35 cellular contexts compared by ENCODE assay signal in genomic region chr19:56398809-56399208, GRCh38.
"Had no signal": no experiment of that assay in that cellular context is flagged by ENCODE, and none has a peak within 500 bp of the region (broad histone marks: within the 10 kb centered on the region; RNA-seq: fewer than 3 reads in every experiment).

No MANE protein-coding gene starts in this region.

- H3K4me1 Mint-ChIP-seq: activated T-helper 17 cell treated with anti-CD3 and anti-CD28 coated beads, Interleukin-2, amount 50 U/mL, for 72 hours had no signal

- H3K4me1 ChIP-seq: breast epithelium had no signal

- H3K4me3 Mint-ChIP-seq: activated B cell treated with CpG ODN at 0.5 μM for 24 hours; activated CD4-positive, alpha-beta memory T cell treated with anti-CD3 and anti-CD28 coated beads for 36 hours; activated CD4-positive, alpha-beta T cell treated with anti-CD3 and anti-CD28 coated beads, Interleukin-2, amount 10 ng/mL, durations not matched to agents 24 days and 14 days; activated CD8-positive, alpha-beta T cell treated with anti-CD3 and anti-CD28 coated beads for 36 hours; activated naive CD4-positive, alpha-beta T cell treated with anti-CD3 and anti-CD28 coated beads for 36 hours; activated naive CD8-positive, alpha-beta T cell treated with anti-CD3 and anti-CD28 coated beads for 36 hours; activated T-cell treated with anti-CD3 and anti-CD28 coated beads, Interleukin-2, amount 50 U/mL, for 4 hours; activated T-cell treated with anti-CD3 and anti-CD28 coated beads, Interleukin-2, amount 50 U/mL, for 72 hours; activated T-helper 1 cell treated with anti-CD3 and anti-CD28 coated beads, Interleukin-12 subunit alpha, Interleukin-12 subunit beta, Interleukin-2, Interleukin-4 antibody, amounts not matched to agents 30 ng/mL and 10 ng/mL and 1 ng/mL, durations not matched to agents 14 hours and 24 hours and 36 hours; activated T-helper 17 cell treated with anti-CD3 and anti-CD28 coated beads, Interleukin-2, amount 50 U/mL, for 72 hours; T-helper 1 cell treated with Interleukin-12 subunit alpha and Interleukin-12 subunit beta and Interleukin-4 antibody, amounts not matched to agents 30 μg/mL and 1 μg/mL, for 36 hours; T-helper 2 cell treated with Interferon-gamma antibody and Interleukin-4, amounts not matched to agents 5 μg/mL and 100 μg/mL, for 36 hours had no signal

- H3K27me3 Mint-ChIP-seq: activated B cell treated with CpG ODN at 0.5 μM for 24 hours; activated CD4-positive, alpha-beta memory T cell treated with anti-CD3 and anti-CD28 coated beads for 36 hours; activated CD4-positive, alpha-beta T cell treated with anti-CD3 and anti-CD28 coated beads, Interleukin-2, amount 10 ng/mL, durations not matched to agents 24 days and 14 days; activated CD8-positive, alpha-beta T cell treated with anti-CD3 and anti-CD28 coated beads for 36 hours; activated naive CD8-positive, alpha-beta T cell treated with anti-CD3 and anti-CD28 coated beads for 36 hours; activated T-helper 17 cell treated with anti-CD3 and anti-CD28 coated beads, Interleukin-2, amount 50 U/mL, for 72 hours had no signal

- H3K4me3 ChIP-seq: adrenal gland, body of pancreas, breast epithelium had no signal

- H3K27ac ChIP-seq: adrenal gland, body of pancreas, brain microvascular endothelial cell, breast epithelium, VCaP had no signal

- H3K27me3 ChIP-seq: adrenal gland, body of pancreas, brain microvascular endothelial cell, breast epithelium had no signal

- H3K27ac Mint-ChIP-seq: activated B cell treated with CpG ODN at 0.5 μM for 24 hours; activated CD4-positive, alpha-beta memory T cell treated with anti-CD3 and anti-CD28 coated beads for 36 hours; activated CD4-positive, alpha-beta T cell treated with anti-CD3 and anti-CD28 coated beads, Interleukin-2, amount 10 ng/mL, durations not matched to agents 24 days and 14 days; activated CD8-positive, alpha-beta T cell treated with anti-CD3 and anti-CD28 coated beads for 36 hours; activated naive CD4-positive, alpha-beta T cell treated with anti-CD3 and anti-CD28 coated beads for 36 hours; activated naive CD4-positive, alpha-beta T cell treated with anti-CD3 and anti-CD28 coated beads, Interleukin-2, amount 50 U/mL, for 72 hours; activated naive CD8-positive, alpha-beta T cell treated with anti-CD3 and anti-CD28 coated beads for 36 hours; activated T-cell treated with anti-CD3 and anti-CD28 coated beads, Interleukin-2, amount 50 U/mL, for 72 hours; activated T-helper 1 cell treated with anti-CD3 and anti-CD28 coated beads, Interleukin-12 subunit alpha, Interleukin-12 subunit beta, Interleukin-2, Interleukin-4 antibody, amounts not matched to agents 30 ng/mL and 10 ng/mL and 1 ng/mL, durations not matched to agents 14 hours and 24 hours and 36 hours; activated T-helper 17 cell treated with anti-CD3 and anti-CD28 coated beads, Interleukin-2, amount 50 U/mL, for 72 hours; T-helper 1 cell treated with Interleukin-12 subunit alpha and Interleukin-12 subunit beta and Interleukin-4 antibody, amounts not matched to agents 30 μg/mL and 1 μg/mL, for 36 hours; T-helper 2 cell treated with Interferon-gamma antibody and Interleukin-4, amounts not matched to agents 5 μg/mL and 100 μg/mL, for 36 hours had no signal

- ATAC-seq: activated CD8-positive, alpha-beta T cell treated with anti-CD3 and anti-CD28 coated beads for 36 hours; activated naive CD4-positive, alpha-beta T cell treated with anti-CD3 and anti-CD28 coated beads, Interleukin-2, amount 50 U/mL, for 72 hours; activated T-cell treated with anti-CD3 and anti-CD28 coated beads, Interleukin-2, amount 50 U/mL, for 4 hours; activated T-cell treated with anti-CD3 and anti-CD28 coated beads, Interleukin-2, amount 50 U/mL, for 72 hours; activated T-helper 17 cell treated with anti-CD3 and anti-CD28 coated beads, Interleukin-2, amount 50 U/mL, for 72 hours; body of pancreas had no signal

- H3K36me3 ChIP-seq: adrenal gland, brain microvascular endothelial cell had no signal

- DNase-seq: activated B cell treated with CpG ODN at 0.5 μM for 24 hours; activated CD4-positive, alpha-beta memory T cell treated with anti-CD3 and anti-CD28 coated beads for 36 hours; activated CD4-positive, alpha-beta T cell treated with anti-CD3 and anti-CD28 coated beads for 4 hours; activated CD4-positive, alpha-beta T cell treated with anti-CD3 and anti-CD28 coated beads, Interleukin-2, amount 10 ng/mL, durations not matched to agents 24 days and 14 days; activated CD4-positive, alpha-beta T cell treated with anti-CD3 and anti-CD28 coated beads, Interleukin-2, amount 50 U/mL, for 1 hour; activated CD4-positive, alpha-beta T cell treated with anti-CD3 and anti-CD28 coated beads, Interleukin-2, amount 50 U/mL, for 4 hours; activated CD4-positive, CD25-positive, alpha-beta regulatory T cell treated with anti-CD3 and anti-CD28 coated beads, Interleukin-2, amount 50 U/mL, for 72 hours; activated CD8-positive, alpha-beta memory T cell treated with anti-CD3 and anti-CD28 coated beads, Interleukin-2, amount 50 U/mL, for 4 hours; activated CD8-positive, alpha-beta T cell treated with anti-CD3 and anti-CD28 coated beads for 36 hours; activated effector memory CD4-positive, alpha-beta T cell treated with anti-CD3 and anti-CD28 coated beads, Interleukin-2, amount 50 U/mL, for 16 hours; activated gamma-delta T cell treated with Interleukin-2 at 50 U/mL for 16 hours; activated naive CD4-positive, alpha-beta T cell; activated naive CD4-positive, alpha-beta T cell treated with anti-CD3 and anti-CD28 coated beads for 36 hours; activated naive CD4-positive, alpha-beta T cell treated with anti-CD3 and anti-CD28 coated beads, Interleukin-2, amount 50 U/mL, for 16 hours; activated naive CD8-positive, alpha-beta T cell treated with anti-CD3 and anti-CD28 coated beads for 36 hours; activated T-cell treated with anti-CD3 and anti-CD28 coated beads for 4 hours; activated T-cell treated with anti-CD3 and anti-CD28 coated beads, Interleukin-2, amount 50 U/mL, for 1 hour; activated T-cell treated with anti-CD3 and anti-CD28 coated beads, Interleukin-2, amount 50 U/mL, for 4 hours; activated T-cell treated with anti-CD3 and anti-CD28 coated beads, Interleukin-2, amount 50 U/mL, for 72 hours; adrenal gland; amniotic stem cell; aorta; body of pancreas; brain microvascular endothelial cell; central memory CD4-positive, alpha-beta T cell; T-helper 1 cell; T-helper 2 cell; T-helper 9 cell had no signal
